In the genomic region with DNA sequence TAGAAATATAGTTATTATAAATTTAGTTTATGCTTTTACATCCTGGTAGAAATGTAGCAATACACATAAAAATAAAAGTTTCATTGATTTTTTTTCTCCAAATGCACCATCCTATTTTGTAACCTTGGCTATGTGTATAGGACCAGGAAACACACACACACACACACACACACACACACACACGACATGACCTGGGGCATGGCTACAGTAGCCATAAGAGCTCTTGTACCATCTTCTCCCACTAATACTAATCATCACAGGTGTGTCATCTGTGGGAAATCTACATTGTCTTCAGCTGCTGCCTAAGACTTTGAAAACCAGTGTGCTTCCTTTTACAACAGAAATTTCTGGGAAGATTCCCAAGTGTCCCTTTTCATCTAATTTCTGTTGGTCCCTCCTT, we compare ENCODE assay signal across 28 cellular contexts.
"Had no signal": no experiment of that assay in that cellular context is flagged by ENCODE, and none has a peak within 500 bp of the region (broad histone marks: within the 10 kb centered on the region; RNA-seq: fewer than 3 reads in every experiment).

No MANE protein-coding gene starts in this region.

- H3K27me3 ChIP-seq: ascending aorta, SJCRH30 had no signal

- H3K4me3 ChIP-seq: ascending aorta, SJCRH30 had no signal

- H3K4me1 ChIP-seq: ascending aorta had no signal

- H3K27me3 Mint-ChIP-seq: activated B cell treated with CpG ODN at 0.5 μM for 24 hours; activated naive CD8-positive, alpha-beta T cell treated with anti-CD3 and anti-CD28 coated beads, Interleukin-2, amount 50 U/mL, for 24 hours; activated T-cell treated with anti-CD3 and anti-CD28 coated beads, Interleukin-2, amount 50 U/mL, for 24 hours; T-helper 17 cell had no signal

- H3K4me1 Mint-ChIP-seq: activated B cell treated with CpG ODN at 0.5 μM for 24 hours; activated CD4-positive, alpha-beta T cell treated with anti-CD3 and anti-CD28 coated beads, Interleukin-2, amount 10 ng/mL, durations not matched to agents 24 days and 14 days; activated CD8-positive, alpha-beta memory T cell treated with anti-CD3 and anti-CD28 coated beads, Interleukin-2, amount 10 ng/mL, durations not matched to agents 7 days and 5 days; activated naive CD8-positive, alpha-beta T cell treated with anti-CD3 and anti-CD28 coated beads, Interleukin-2, amount 50 U/mL, for 24 hours; central memory CD8-positive, alpha-beta T cell had no signal

- H3K9me3 ChIP-seq: ascending aorta, SJCRH30 had no signal

- H3K27ac ChIP-seq: ascending aorta, SJCRH30 had no signal

- ATAC-seq: activated CD8-positive, alpha-beta memory T cell treated with anti-CD3 and anti-CD28 coated beads, Interleukin-2, amount 10 ng/mL, durations not matched to agents 7 days and 5 days; activated naive CD4-positive, alpha-beta T cell treated with anti-CD3 and anti-CD28 coated beads, Interleukin-2, amount 50 U/mL, for 72 hours; activated naive CD8-positive, alpha-beta T cell treated with anti-CD3 and anti-CD28 coated beads, Interleukin-2, amount 50 U/mL, for 24 hours; T-helper 17 cell had no signal

- H3K36me3 ChIP-seq: ascending aorta, SJCRH30 had no signal

- H3K4me3 Mint-ChIP-seq: activated B cell treated with CpG ODN at 0.5 μM for 24 hours; activated CD4-positive, alpha-beta T cell treated with anti-CD3 and anti-CD28 coated beads, Interleukin-2, amount 10 ng/mL, durations not matched to agents 24 days and 14 days; activated CD8-positive, alpha-beta memory T cell treated with anti-CD3 and anti-CD28 coated beads, Interleukin-2, amount 10 ng/mL, durations not matched to agents 7 days and 5 days; activated naive CD8-positive, alpha-beta T cell treated with anti-CD3 and anti-CD28 coated beads, Interleukin-2, amount 50 U/mL, for 24 hours; activated T-cell treated with anti-CD3 and anti-CD28 coated beads, Interleukin-2, amount 50 U/mL, for 24 hours; activated T-helper 1 cell treated with anti-CD3 and anti-CD28 coated beads, Interleukin-12 subunit alpha, Interleukin-12 subunit beta, Interleukin-2, Interleukin-4 antibody, amounts not matched to agents 30 ng/mL and 10 ng/mL and 1 ng/mL, durations not matched to agents 14 hours and 24 hours and 36 hours; brain; central memory CD8-positive, alpha-beta T cell; T-helper 17 cell had no signal

- DNase-seq: activated B cell treated with CpG ODN at 0.5 μM for 24 hours; activated CD4-positive, alpha-beta T cell treated with anti-CD3 and anti-CD28 coated beads for 1 hour; activated CD4-positive, alpha-beta T cell treated with anti-CD3 and anti-CD28 coated beads, Interleukin-2, amount 10 ng/mL, durations not matched to agents 24 days and 14 days; activated CD4-positive, alpha-beta T cell treated with anti-CD3 and anti-CD28 coated beads, Interleukin-2, amount 50 U/mL, for 48 hours; activated CD8-positive, alpha-beta memory T cell treated with anti-CD3 and anti-CD28 coated beads, Interleukin-2, amount 10 ng/mL, durations not matched to agents 7 days and 5 days; activated effector memory CD4-positive, alpha-beta T cell treated with Interleukin-2 at 50 U/mL for 16 hours; activated naive CD4-positive, alpha-beta T cell; activated naive CD8-positive, alpha-beta T cell treated with anti-CD3 and anti-CD28 coated beads, Interleukin-2, amount 50 U/mL, for 24 hours; activated T-cell treated with anti-CD3 and anti-CD28 coated beads, Interleukin-2, amount 50 U/mL, for 24 hours; Karpas-422; NCI-H1105 treated with DMSO at 0.1 percent for 48 hours; NCI-H1436 treated with DMSO at 0.1 percent for 48 hours; NCI-H187; NCI-H2081; NCI-H2171; NCI-H2227 treated with DMSO at 0.1 percent for 48 hours; NCI-H526 treated with DMSO at 0.1 percent for 48 hours; NCI-H82; Right ventricle myocardium superior; RPMI8226; T-helper 17 cell; T-helper 9 cell had no signal

- H3K27ac Mint-ChIP-seq: activated B cell treated with CpG ODN at 0.5 μM for 24 hours; activated CD4-positive, alpha-beta T cell treated with anti-CD3 and anti-CD28 coated beads, Interleukin-2, amount 10 ng/mL, durations not matched to agents 24 days and 14 days; activated CD8-positive, alpha-beta memory T cell treated with anti-CD3 and anti-CD28 coated beads, Interleukin-2, amount 10 ng/mL, durations not matched to agents 7 days and 5 days; activated naive CD4-positive, alpha-beta T cell treated with anti-CD3 and anti-CD28 coated beads, Interleukin-2, amount 50 U/mL, for 72 hours; activated naive CD8-positive, alpha-beta T cell treated with anti-CD3 and anti-CD28 coated beads, Interleukin-2, amount 50 U/mL, for 24 hours; activated T-cell treated with anti-CD3 and anti-CD28 coated beads, Interleukin-2, amount 50 U/mL, for 24 hours; activated T-helper 1 cell treated with anti-CD3 and anti-CD28 coated beads, Interleukin-12 subunit alpha, Interleukin-12 subunit beta, Interleukin-2, Interleukin-4 antibody, amounts not matched to agents 30 ng/mL and 10 ng/mL and 1 ng/mL, durations not matched to agents 14 hours and 24 hours and 36 hours; brain; T-helper 17 cell had no signal

- H3K36me3 Mint-ChIP-seq: activated CD8-positive, alpha-beta memory T cell treated with anti-CD3 and anti-CD28 coated beads, Interleukin-2, amount 10 ng/mL, durations not matched to agents 7 days and 5 days; activated naive CD4-positive, alpha-beta T cell treated with anti-CD3 and anti-CD28 coated beads, Interleukin-2, amount 50 U/mL, for 72 hours; brain had no signal

- H3K9me3 Mint-ChIP-seq: activated B cell treated with CpG ODN at 0.5 μM for 24 hours; activated CD4-positive, alpha-beta T cell treated with anti-CD3 and anti-CD28 coated beads, Interleukin-2, amount 10 ng/mL, durations not matched to agents 24 days and 14 days; activated naive CD4-positive, alpha-beta T cell treated with anti-CD3 and anti-CD28 coated beads, Interleukin-2, amount 50 U/mL, for 72 hours; activated naive CD8-positive, alpha-beta T cell treated with anti-CD3 and anti-CD28 coated beads, Interleukin-2, amount 50 U/mL, for 24 hours; activated T-cell treated with anti-CD3 and anti-CD28 coated beads, Interleukin-2, amount 50 U/mL, for 24 hours; activated T-helper 1 cell treated with anti-CD3 and anti-CD28 coated beads, Interleukin-12 subunit alpha, Interleukin-12 subunit beta, Interleukin-2, Interleukin-4 antibody, amounts not matched to agents 30 ng/mL and 10 ng/mL and 1 ng/mL, durations not matched to agents 14 hours and 24 hours and 36 hours; central memory CD8-positive, alpha-beta T cell had no signal
